Comparison of ENCODE assay signal across 8 cellular contexts in genomic region chr2:127083819-127084503, GRCh38. TPM values are rescaled to one million over a fixed set of nuclear protein-coding genes. Genes with fewer than 3 reads are reported as not detected.
DNase-seq lines count a peak whose midpoint lies in the region; ATAC-seq, FAIRE-seq and TF ChIP-seq lines count a peak whose summit lies in the region.

No MANE protein-coding gene starts in this region.

- no peak for TF ChIP-seq EP300 in esophagus muscularis mucosa (IDR thresholded peaks at IDR 0.05)

- H2AFZ ChIP-seq in PC-3 (ENCODE audit: low read length) (no peak overlapping the region), OCI-LY7 (ENCODE audit: low read length) (no peak overlapping the region)

- peaks cover 10% of the 10 kb centered on the region; the same call in 1 of the 2 replicates for H3K79me2 ChIP-seq in PC-3 (ENCODE audit: low read length)
- no peaks in the 10 kb centered on the region for H3K79me2 ChIP-seq in OCI-LY7 (ENCODE audit: insufficient read depth, low read depth, low read length)

- DNase-seq in AG10803 (ENCODE audit: low read depth), result peak; percentile 99
- peak; percentile 37 for DNase-seq in PC-3
- peak; percentile 96 for DNase-seq in esophagus muscularis mucosa (ENCODE audit: extremely low spot score)
- DNase-seq in nucleus accumbens (lab: John Stamatoyannopoulos, UW), result peak in 32 of 56 donors; percentile 5 to 69 (median 38)
- no peak for DNase-seq in GM19239 (ENCODE audit: insufficient read length, low spot score)
- no peak for DNase-seq in OCI-LY7 (ENCODE audit: low spot score)
- no peak for DNase-seq in germinal center (ENCODE audit: low spot score)

- ATAC-seq in PC-3 (peak; percentile 45), GM18909 (IDR thresholded peaks at IDR 0.05; ENCODE audit: poor library complexity, unreplicated experiment) (no peak)

- TF ChIP-seq POLR2A in esophagus muscularis mucosa (IDR thresholded peaks at IDR 0.05; ENCODE audit: low read depth), result no peak

- BruUV-seq in PC-3 (replicated peaks; lab: Mats Ljungman, UMichigan), result no TSS peak
- BruUV-seq in OCI-LY7 (replicated peaks; lab: Mats Ljungman, UMichigan), result no TSS peak

- intact Hi-C loops in PC-3 (cut with micrococcal nuclease) (no loop called here), esophagus muscularis mucosa (cut with DNase I) (no loop called here), OCI-LY7 (cut with micrococcal nuclease; ENCODE audit: unreplicated experiment) (no loop called here)

- no peaks in the 10 kb centered on the region for H3K9me2 ChIP-seq in PC-3 (replicated peaks; ENCODE audit: low read length)
- no peaks in the 10 kb centered on the region for H3K9me2 ChIP-seq in OCI-LY7 (ENCODE audit: insufficient read depth, low read length)

- H3K27me3 ChIP-seq in PC-3 (ENCODE audit: low read length) (no peaks in the 10 kb centered on the region), esophagus muscularis mucosa (no peaks in the 10 kb centered on the region)

- no peak for FAIRE-seq in GM19239 (lab: Jason Lieb, UNC)

- POLR2A ChIA-PET in PC-3 (lab: Charles Lee; ENCODE audit: unreplicated experiment) (no interaction called here), OCI-LY7 (lab: Charles Lee) (no interaction called here)

- CTCF ChIA-PET in PC-3 (lab: Charles Lee), result no interaction called here
- CTCF ChIA-PET in OCI-LY7 (lab: Charles Lee; ENCODE audit: unreplicated experiment), result no interaction called here

- H3K4me1 ChIP-seq in PC-3 (ENCODE audit: insufficient read depth, low read length) (0 out of 2 replicates have a peak, but pooled peaks cover 10% of the 10 kb centered on the region), esophagus muscularis mucosa (peaks cover 39 to 93% (median 81%) of the 10 kb centered on the region in 4 donors), OCI-LY7 (ENCODE audit: insufficient read depth, low read length, poor library complexity, severe bottlenecking) (peaks cover 26% of the 10 kb centered on the region)

- H3F3A ChIP-seq in PC-3 (ENCODE audit: low read length, unreplicated experiment), result no peaks in the 10 kb centered on the region

- H3K9ac ChIP-seq in PC-3 (ENCODE audit: low read length), result no peak overlapping the region

- H3K4me2 ChIP-seq in PC-3 (ENCODE audit: low read length) (no peak overlapping the region), OCI-LY7 (ENCODE audit: low read length) (no peak overlapping the region)

- H3K4me3 ChIP-seq in AG10803 (ENCODE audit: low read length) (peak overlapping the region; percentile 29), PC-3 (ENCODE audit: low read length) (no peak overlapping the region), esophagus muscularis mucosa (peak overlapping the region in 1 of 4 donors; percentile 8), OCI-LY7 (ENCODE audit: low read depth, low read length, poor library complexity, severe bottlenecking) (no peak overlapping the region)

- H3K27ac ChIP-seq in PC-3 (ENCODE audit: low read length), result no peak overlapping the region
- H3K27ac ChIP-seq in esophagus muscularis mucosa (replicated peaks in 1 of 4), result peak overlapping the region; percentile 73 to 80 (median 76)
- no peak overlapping the region for H3K27ac ChIP-seq in OCI-LY7 (ENCODE audit: low read depth, low read length, poor library complexity, severe bottlenecking)

- H3K36me3 ChIP-seq in PC-3 (ENCODE audit: low read depth, low read length), result no peaks in the 10 kb centered on the region
- H3K36me3 ChIP-seq in esophagus muscularis mucosa, result no peaks in the 10 kb centered on the region
- no peaks in the 10 kb centered on the region for H3K36me3 ChIP-seq in OCI-LY7 (ENCODE audit: insufficient read depth, low read length)

- H3K9me3 ChIP-seq in PC-3 (ENCODE audit: low read length), result no peaks in the 10 kb centered on the region
- H3K9me3 ChIP-seq in esophagus muscularis mucosa, result no peaks in the 10 kb centered on the region
- H3K9me3 ChIP-seq in OCI-LY7 (ENCODE audit: low read length), result no peaks in the 10 kb centered on the region

- peaks cover 3% of the 10 kb centered on the region; the same call in 1 of the 2 replicates for H4K20me1 ChIP-seq in PC-3 (ENCODE audit: low read length)
- no peaks in the 10 kb centered on the region for H4K20me1 ChIP-seq in OCI-LY7 (ENCODE audit: insufficient read depth, low read length)

- 52% methylated on average over 17 of the region's 21 CpGs for WGBS in esophagus muscularis mucosa

- TF ChIP-seq CTCF in AG10803 (conservative IDR thresholded peaks at IDR 0.05; ENCODE audit: low read length) (peak; percentile 30), PC-3 (conservative IDR thresholded peaks at IDR 0.05; ENCODE audit: low read depth, low read length) (no peak), esophagus muscularis mucosa (IDR thresholded peaks at IDR 0.05) (no peak), OCI-LY7 (conservative IDR thresholded peaks at IDR 0.05; ENCODE audit: low read length) (no peak)

RNA-seq across cellular contexts. Expression of gene BIN1, which starts 23.0 kb away (rescaled TPM):
- 58.9 and 77.5 TPM in 2 replicates for total RNA-seq in PC-3 (2014; rRNA removed)
- 10 to 100 TPM; 32.4 to 78.2 (median 50.2) TPM for total RNA-seq in esophagus muscularis mucosa
- 1.5 and 3.0 TPM in 2 replicates for total RNA-seq in OCI-LY7 (2014; rRNA removed; shearing (Covaris generic))
- total RNA-seq in OCI-LY7 (2022), result 9.8 and 14.1 TPM in 2 replicates

Comparison
In these comparisons a context has a peak if more than half of its experiments do, and no peak if none do; other contexts are left out.
1. DNase-seq: peak in AG10803 (single experiment), PC-3 (single experiment), esophagus muscularis mucosa (single experiment) and nucleus accumbens (32 of 56); none in GM19239 (single experiment), OCI-LY7 (single experiment) and germinal center (single experiment).
2. H3K27ac ChIP-seq: peak in esophagus muscularis mucosa (4 of 4); none in PC-3 (single experiment) and OCI-LY7 (single experiment).